ENCODE assay signal across 18 cellular contexts in genomic region chr12:52245259-52245961, GRCh38. TPM values are rescaled to one million over a fixed set of nuclear protein-coding genes. Genes with fewer than 3 reads are reported as not detected.
DNase-seq lines count a peak whose midpoint lies in the region; ATAC-seq, FAIRE-seq and TF ChIP-seq lines count a peak whose summit lies in the region.
"Had no signal": no experiment of that assay in that cellular context is flagged by ENCODE, and none has a peak within 500 bp of the region (broad histone marks: within the 10 kb centered on the region; RNA-seq: fewer than 3 reads in every experiment).

No MANE protein-coding gene starts in this region.

- H4K20me1 ChIP-seq in astrocyte (ENCODE audit: insufficient read depth, low read length), result no peaks in the 10 kb centered on the region

- peak overlapping the region; percentile 15 for H3K27ac Mint-ChIP-seq in activated CD4-positive, alpha-beta T cell treated with anti-CD3 and anti-CD28 coated beads, Interleukin-2, amount 10 ng/mL, durations not matched to agents 7 days and 5 days
- H3K27ac Mint-ChIP-seq in astrocyte (ENCODE audit: unreplicated experiment), result peak overlapping the region; percentile 44

- H3K36me3 ChIP-seq in astrocyte (ENCODE audit: insufficient read depth, low read length), result no peaks in the 10 kb centered on the region
- H3K36me3 ChIP-seq in psoas muscle (ENCODE audit: insufficient read depth in 1 of 2, low read depth in 1 of 2), result no peaks in the 10 kb centered on the region

- peaks cover 30% of the 10 kb centered on the region for H3K4me1 ChIP-seq in astrocyte (ENCODE audit: insufficient read depth, low read length)
- peaks cover 43% of the 10 kb centered on the region for H3K4me1 ChIP-seq in psoas muscle

- peaks cover 59% of the 10 kb centered on the region for H3K4me1 Mint-ChIP-seq in activated CD4-positive, alpha-beta T cell treated with anti-CD3 and anti-CD28 coated beads, Interleukin-2, amount 10 ng/mL, durations not matched to agents 7 days and 5 days
- H3K4me1 Mint-ChIP-seq in astrocyte (ENCODE audit: low read depth, unreplicated experiment), result peaks cover 38% of the 10 kb centered on the region

- H3K79me2 ChIP-seq in astrocyte (ENCODE audit: insufficient read depth, low read length), result no peaks in the 10 kb centered on the region

- ATAC-seq in psoas muscle (peak in 3 of 4 donors; percentile 16 to 52 (median 23)), sciatic nerve (no peak)
- ATAC-seq: activated T-cell treated with anti-CD3 and anti-CD28 coated beads, Interleukin-2, amount 50 U/mL, for 4 hours; foreskin keratinocyte had no signal

- DNase-seq in activated CD4-positive, alpha-beta T cell treated with anti-CD3 and anti-CD28 coated beads, Interleukin-2, amount 10 ng/mL, durations not matched to agents 7 days and 5 days, result no peak
- DNase-seq in activated CD4-positive, alpha-beta T cell treated with anti-CD3 and anti-CD28 coated beads for 48 hours, result no peak
- no peak for DNase-seq in GM18507 (ENCODE audit: extremely low spot score, insufficient read length, low read depth)
- DNase-seq in astrocyte (ENCODE audit: low read depth), result no peak
- peak in 1 of 2 donors; percentile 67 for DNase-seq in psoas muscle
- DNase-seq in NCI-H82 treated with DMSO at 0.1 percent for 48 hours (lab: John Stamatoyannopoulos, UW; ENCODE audit: unreplicated experiment), result no peak
- no peak for DNase-seq in OCI-M1 (lab: John Stamatoyannopoulos, UW)
- no peak for DNase-seq in sciatic nerve (ENCODE audit: low spot score)
- DNase-seq: activated T-cell treated with anti-CD3 and anti-CD28 coated beads, Interleukin-2, amount 50 U/mL, for 4 hours; effector CD8-positive, alpha-beta T cell; foreskin keratinocyte; KBM-7; NCI-H146; occipital lobe; stimulated activated CD4-positive, alpha-beta T cell treated with anti-CD3 and anti-CD28 coated beads, Interleukin-12 subunit alpha, Interleukin-12 subunit beta, amount 100 ng/mL, for 4 hours had no signal

- POLR2A ChIA-PET in activated CD4-positive, alpha-beta T cell treated with anti-CD3 and anti-CD28 coated beads, Interleukin-2, amount 10 ng/mL, durations not matched to agents 7 days and 5 days (lab: Charles Lee), result interaction anchor here (0.5 kb wide), 1 partner anchor 78 kb away, joined by 3 read pairs; no protein-coding TSS in a partner anchor

- H3K9me3 ChIP-seq in astrocyte (ENCODE audit: insufficient read depth, low read depth, low read length) (no peaks in the 10 kb centered on the region), psoas muscle (no peaks in the 10 kb centered on the region)
- H3K9me3 ChIP-seq: upper lobe of left lung had no signal

- TF ChIP-seq CTCF in astrocyte (IDR thresholded peaks at IDR 0.05; ENCODE audit: insufficient read depth, low read depth, low read length) (no peak), psoas muscle (IDR thresholded peaks at IDR 0.05) (no peak)

- H3K4me3 Mint-ChIP-seq in activated CD4-positive, alpha-beta T cell treated with anti-CD3 and anti-CD28 coated beads, Interleukin-2, amount 10 ng/mL, durations not matched to agents 7 days and 5 days, result no peak overlapping the region
- H3K4me3 Mint-ChIP-seq in astrocyte (ENCODE audit: unreplicated experiment), result no peak overlapping the region
- H3K4me3 Mint-ChIP-seq: activated T-cell treated with anti-CD3 and anti-CD28 coated beads, Interleukin-2, amount 50 U/mL, for 4 hours had no signal

- H2AFZ ChIP-seq in astrocyte (ENCODE audit: low read depth, low read length), result no peak overlapping the region

- H3K27ac ChIP-seq in astrocyte (ENCODE audit: low read depth, low read length) (no peak overlapping the region), psoas muscle (no peak overlapping the region)

- no peaks in the 10 kb centered on the region for H3K9me3 Mint-ChIP-seq in activated CD4-positive, alpha-beta T cell treated with anti-CD3 and anti-CD28 coated beads, Interleukin-2, amount 10 ng/mL, durations not matched to agents 7 days and 5 days
- peaks cover 4% of the 10 kb centered on the region for H3K9me3 Mint-ChIP-seq in astrocyte (ENCODE audit: unreplicated experiment)
- H3K9me3 Mint-ChIP-seq: activated T-cell treated with anti-CD3 and anti-CD28 coated beads, Interleukin-2, amount 50 U/mL, for 4 hours had no signal

- H3K36me3 Mint-ChIP-seq in activated CD4-positive, alpha-beta T cell treated with anti-CD3 and anti-CD28 coated beads, Interleukin-2, amount 10 ng/mL, durations not matched to agents 7 days and 5 days (ENCODE audit: low read depth), result peaks cover 7% of the 10 kb centered on the region
- peaks cover 12% of the 10 kb centered on the region for H3K36me3 Mint-ChIP-seq in astrocyte (ENCODE audit: low read depth, unreplicated experiment)

- peaks cover 7% of the 10 kb centered on the region for H3K27me3 Mint-ChIP-seq in activated CD4-positive, alpha-beta T cell treated with anti-CD3 and anti-CD28 coated beads, Interleukin-2, amount 10 ng/mL, durations not matched to agents 7 days and 5 days
- peaks cover 38% of the 10 kb centered on the region for H3K27me3 Mint-ChIP-seq in astrocyte (ENCODE audit: low read depth, unreplicated experiment)

- FAIRE-seq in GM18507 (lab: Jason Lieb, UNC) (peak; percentile 15), astrocyte (lab: Jason Lieb, UNC) (no peak)
- FAIRE-seq: GM19239 had no signal

- H3K4me2 ChIP-seq in astrocyte (ENCODE audit: low read length), result no peak overlapping the region

- intact Hi-C loops in psoas muscle (cut with DNase I), result no loop called here
- intact Hi-C loops in sciatic nerve (cut with DNase I), result no loop called here

- CTCF ChIA-PET in activated CD4-positive, alpha-beta T cell treated with anti-CD3 and anti-CD28 coated beads, Interleukin-2, amount 10 ng/mL, durations not matched to agents 7 days and 5 days (lab: Charles Lee), result interaction anchor here (0.9 to 1.4 kb wide), 6 partner anchors 9 to 34 kb away, joined by 3 to 5 read pairs (median 4); no protein-coding TSS in a partner anchor

- 40 to 61% (median 58%) methylated on average over 20 of the region's 20 CpGs for WGBS in psoas muscle, 3 donors

- no peak overlapping the region for H3K9ac ChIP-seq in astrocyte (ENCODE audit: low read length)

- no peak overlapping the region for H3K4me3 ChIP-seq in astrocyte (ENCODE audit: insufficient read depth, low read depth, low read length)
- H3K4me3 ChIP-seq in psoas muscle, result no peak overlapping the region
- H3K4me3 ChIP-seq: upper lobe of left lung had no signal

- H3K27me3 ChIP-seq in astrocyte (ENCODE audit: insufficient read depth, low read length) (no peaks in the 10 kb centered on the region), psoas muscle (ENCODE audit: insufficient read depth in 3 of 3, low read length in 2 of 3) (no peaks in the 10 kb centered on the region)
- H3K27me3 ChIP-seq: foreskin keratinocyte had no signal

RNA-seq across cellular contexts. Expression of gene KRT7, which starts 12.4 kb away (rescaled TPM):
- 1 to 10 TPM; 2.2 to 2.5 TPM for total RNA-seq in activated CD4-positive, alpha-beta T cell treated with anti-CD3 and anti-CD28 coated beads, Interleukin-2, amount 10 ng/mL, durations not matched to agents 7 days and 5 days
- 97.6 and 149 TPM in 2 replicates for total RNA-seq in astrocyte
- 1 to 10 TPM in 3 of 4 donors, under 1 TPM in 1; 0.39 to 3.9 (median 1.9) TPM for total RNA-seq in psoas muscle
- polyA plus RNA-seq in psoas muscle, result 1 to 10 TPM in 2 of 3 donors, under 1 TPM in 1; 0.56 to 2.2 (median 1.6) TPM
- 4.0 TPM for total RNA-seq in sciatic nerve
- total RNA-seq: occipital lobe, SK-MEL-5 had no signal

RNA-seq across cellular contexts. Expression of gene KRT86, which starts 29.0 kb away (rescaled TPM):
- not detected for total RNA-seq in activated CD4-positive, alpha-beta T cell treated with anti-CD3 and anti-CD28 coated beads, Interleukin-2, amount 10 ng/mL, durations not matched to agents 7 days and 5 days
- total RNA-seq in astrocyte, result 0.24 and 0.43 TPM in 2 replicates
- under 1 TPM in 1 of 4 donors, not detected in 3; 0.77 TPM for total RNA-seq in psoas muscle
- polyA plus RNA-seq in psoas muscle, result under 1 TPM in 2 of 3 donors, not detected in 1; 0.01 to 0.05 TPM
- total RNA-seq in sciatic nerve, result 0.45 TPM
- total RNA-seq: activated T-cell treated with anti-CD3 and anti-CD28 coated beads, Interleukin-2, amount 50 U/mL, for 4 hours; SK-MEL-5 had no signal

RNA-seq across cellular contexts. Expression of gene KRT81, which starts 45.9 kb away (rescaled TPM):
- total RNA-seq in activated CD4-positive, alpha-beta T cell treated with anti-CD3 and anti-CD28 coated beads, Interleukin-2, amount 10 ng/mL, durations not matched to agents 7 days and 5 days, result not detected
- total RNA-seq in astrocyte (1.2 TPM in 2 replicates), psoas muscle (not detected), sciatic nerve (not detected)
- under 1 TPM in 2 of 3 donors, not detected in 1; 0.03 to 0.14 TPM for polyA plus RNA-seq in psoas muscle
- total RNA-seq: foreskin keratinocyte, occipital lobe had no signal

RNA-seq across cellular contexts. Expression of gene KRT80, which starts 53.6 kb away (rescaled TPM):
- total RNA-seq in activated CD4-positive, alpha-beta T cell treated with anti-CD3 and anti-CD28 coated beads, Interleukin-2, amount 10 ng/mL, durations not matched to agents 7 days and 5 days, result not detected
- total RNA-seq in astrocyte, result 2.8 and 3.6 TPM in 2 replicates
- 10 to 100 TPM in 1 of 4 donors, 1 to 10 TPM in 2, under 1 TPM in 1; 0.11 to 14.0 (median 2.9) TPM for total RNA-seq in psoas muscle
- polyA plus RNA-seq in psoas muscle, result under 1 TPM; 0.13 to 0.44 (median 0.24) TPM
- total RNA-seq in sciatic nerve, result 0.13 TPM
- total RNA-seq: occipital lobe had no signal

Comparison
In these comparisons a context has a peak if more than half of its experiments do, and no peak if none do; other contexts are left out.
1. RNA of gene KRT7, which starts 12.4 kb away (total RNA-seq): 97.6 to 149 TPM in astrocyte; 4.0 TPM in sciatic nerve (single experiment), 2.2 to 2.5 TPM in activated CD4-positive, alpha-beta T cell treated with anti-CD3 and anti-CD28 coated beads, Interleukin-2, amount 10 ng/mL, durations not matched to agents 7 days and 5 days and 0.39 to 3.9 TPM in psoas muscle; every median in the first group is over 10 times any median in the second.